Comparison of ENCODE assay signal across 16 cellular contexts in genomic region chr12:124140889-124141550, GRCh38.
"Had no signal": no experiment of that assay in that cellular context is flagged by ENCODE, and none has a peak within 500 bp of the region (broad histone marks: within the 10 kb centered on the region; RNA-seq: fewer than 3 reads in every experiment).

No MANE protein-coding gene starts in this region.

- H3K4me3 Mint-ChIP-seq: activated naive CD8-positive, alpha-beta T cell; activated T-cell treated with anti-CD3 and anti-CD28 coated beads, Interleukin-2, amount 50 U/mL, for 24 hours; immature natural killer cell; naive thymus-derived CD4-positive, alpha-beta T cell had no signal

- H3K4me1 Mint-ChIP-seq: immature natural killer cell; naive thymus-derived CD4-positive, alpha-beta T cell had no signal

- H3K4me3 ChIP-seq: breast epithelium, dorsolateral prefrontal cortex, lung, smooth muscle cell, transverse colon had no signal

- H3K36me3 ChIP-seq: breast epithelium, transverse colon had no signal

- ATAC-seq: activated CD4-positive, CD25-positive, alpha-beta regulatory T cell treated with anti-CD3 and anti-CD28 coated beads, Interleukin-2, amount 50 U/mL, for 24 hours; foreskin keratinocyte; naive thymus-derived CD4-positive, alpha-beta T cell; right cardiac atrium had no signal

- H3K27me3 ChIP-seq: breast epithelium, dorsolateral prefrontal cortex, transverse colon had no signal

- H3K4me1 ChIP-seq: breast epithelium, foreskin keratinocyte, transverse colon had no signal

- H3K27ac ChIP-seq: breast epithelium, dorsolateral prefrontal cortex, foreskin keratinocyte, transverse colon had no signal

- DNase-seq: activated CD4-positive, alpha-beta T cell treated with anti-CD3 and anti-CD28 coated beads, Interleukin-2, amount 50 U/mL, for 4 hours; activated gamma-delta T cell; activated T-cell treated with anti-CD3 and anti-CD28 coated beads, Interleukin-2, amount 50 U/mL, for 24 hours; dorsolateral prefrontal cortex; foreskin keratinocyte; head of caudate nucleus; immature natural killer cell; naive thymus-derived CD4-positive, alpha-beta T cell; nucleus accumbens; right cardiac atrium; transverse colon had no signal

- H3K4me2 ChIP-seq: smooth muscle cell had no signal

- H3K27ac Mint-ChIP-seq: activated naive CD8-positive, alpha-beta T cell; activated T-cell treated with anti-CD3 and anti-CD28 coated beads, Interleukin-2, amount 50 U/mL, for 24 hours; immature natural killer cell; naive thymus-derived CD4-positive, alpha-beta T cell had no signal
